Comparison of ENCODE assay signal across 21 cellular contexts in genomic region chr5:36653046-36653445, GRCh38. TPM values are rescaled to one million over a fixed set of nuclear protein-coding genes. Genes with fewer than 3 reads are reported as not detected.
A peak's percentile ranks its signal among the peaks of the same experiment; 100 is the strongest.
DNase-seq lines count a peak whose midpoint lies in the region; ATAC-seq and TF ChIP-seq lines count a peak whose summit lies in the region.
"Had no signal": no experiment of that assay in that cellular context is flagged by ENCODE, and none has a peak within 500 bp of the region (broad histone marks: within the 10 kb centered on the region; RNA-seq: fewer than 3 reads in every experiment).

No MANE protein-coding gene starts in this region.

- H3K27me3 Mint-ChIP-seq in brain (no peaks in the 10 kb centered on the region), nephron (ENCODE audit: low read depth) (no peaks in the 10 kb centered on the region)
- peaks cover 17% of the 10 kb centered on the region for H3K27me3 Mint-ChIP-seq in T-helper 2 cell treated with Interferon-gamma antibody and Interleukin-4, amounts not matched to agents 5 μg/mL and 100 μg/mL, for 36 hours (ENCODE audit: low read depth)

- H3K36me3 Mint-ChIP-seq in brain (no peaks in the 10 kb centered on the region), nephron (ENCODE audit: low read depth) (no peaks in the 10 kb centered on the region)
- no peaks in the 10 kb centered on the region for H3K36me3 Mint-ChIP-seq in T-helper 2 cell treated with Interferon-gamma antibody and Interleukin-4, amounts not matched to agents 5 μg/mL and 100 μg/mL, for 36 hours (ENCODE audit: low read depth)

- H3K27ac Mint-ChIP-seq in brain: peak overlapping the region; percentile 48 to 91 (median 84)
- H3K27ac Mint-ChIP-seq in nephron: peak overlapping the region; percentile 77 to 85 (median 84)
- H3K27ac Mint-ChIP-seq in T-helper 2 cell treated with Interferon-gamma antibody and Interleukin-4, amounts not matched to agents 5 μg/mL and 100 μg/mL, for 36 hours: no peak overlapping the region
- H3K27ac Mint-ChIP-seq: HFFc6 had no signal

- peaks cover 7% of the 10 kb centered on the region for H3K4me1 ChIP-seq in right cardiac atrium (ENCODE audit: control insufficient read depth, insufficient read depth, low read length)
- H3K4me1 ChIP-seq: BE2C had no signal

- H3K27me3 ChIP-seq in right cardiac atrium (ENCODE audit: control insufficient read depth, insufficient read depth): no peaks in the 10 kb centered on the region
- H3K27me3 ChIP-seq: BE2C had no signal

- H3K9me3 Mint-ChIP-seq in brain (no peaks in the 10 kb centered on the region), nephron (no peaks in the 10 kb centered on the region)
- no peaks in the 10 kb centered on the region for H3K9me3 Mint-ChIP-seq in T-helper 2 cell treated with Interferon-gamma antibody and Interleukin-4, amounts not matched to agents 5 μg/mL and 100 μg/mL, for 36 hours
- H3K9me3 Mint-ChIP-seq: HFFc6 had no signal

- WGBS in right cardiac atrium: 72% methylated on average over 3 of the region's 3 CpGs

- DNase-seq in right cardiac atrium: no peak
- no peak for DNase-seq in left cardiac atrium
- no peak for DNase-seq in T-helper 2 cell treated with Interferon-gamma antibody and Interleukin-4, amounts not matched to agents 5 μg/mL and 100 μg/mL, for 36 hours (ENCODE audit: low spot score)
- no peak for DNase-seq in NCI-H1694 (lab: John Stamatoyannopoulos, UW)
- DNase-seq in NOMO-1 treated with DMSO at 0.1 percent for 48 hours (lab: John Stamatoyannopoulos, UW; ENCODE audit: unreplicated experiment): no peak
- DNase-seq: BE2C, DMS79 treated with DMSO at 0.1 percent for 48 hours, H7, HFFc6, NCI-H1092, NCI-H1436 treated with DMSO at 0.1 percent for 48 hours, NCI-H2029, NCI-H226, NCI-H510A treated with DMSO at 0.1 percent for 48 hours, NCI-H748 treated with DMSO at 0.1 percent for 48 hours had no signal

- H3K4me3 Mint-ChIP-seq in brain (peak overlapping the region in 3 of 5 experiments; percentile 8 to 53 (median 21)), nephron (no peak overlapping the region)
- no peak overlapping the region for H3K4me3 Mint-ChIP-seq in T-helper 2 cell treated with Interferon-gamma antibody and Interleukin-4, amounts not matched to agents 5 μg/mL and 100 μg/mL, for 36 hours
- H3K4me3 Mint-ChIP-seq: HFFc6 had no signal

- H3K9me3 ChIP-seq in right cardiac atrium (ENCODE audit: control insufficient read depth, low read length): peaks cover 3% of the 10 kb centered on the region
- H3K9me3 ChIP-seq: A549, BE2C had no signal

- H3K4me1 Mint-ChIP-seq in brain (peaks cover 88% of the 10 kb centered on the region), nephron (peaks cover 50% of the 10 kb centered on the region)
- no peaks in the 10 kb centered on the region for H3K4me1 Mint-ChIP-seq in T-helper 2 cell treated with Interferon-gamma antibody and Interleukin-4, amounts not matched to agents 5 μg/mL and 100 μg/mL, for 36 hours (ENCODE audit: low read depth)

- H3K27ac ChIP-seq in right cardiac atrium (ENCODE audit: low read length): peak overlapping the region; percentile 23
- H3K27ac ChIP-seq: A549 had no signal

- no peak for TF ChIP-seq CTCF in brain (conservative IDR thresholded peaks at IDR 0.05)
- TF ChIP-seq CTCF in nephron (IDR thresholded peaks at IDR 0.05; ENCODE audit: unreplicated experiment in 3 of 3): no peak

- intact Hi-C loops in right cardiac atrium (cut with DNase I) (no loop called here), left cardiac atrium (cut with DNase I) (loop anchor here in 1 of 2 donors (5.0 kb wide), 1 partner anchor 46 kb away; the partner anchor contains the start of gene SLC1A3)

- H3K4me3 ChIP-seq in right cardiac atrium (ENCODE audit: low read length): no peak overlapping the region
- H3K4me3 ChIP-seq: A549, K562 had no signal

- ATAC-seq in right cardiac atrium: no peak
- ATAC-seq in left cardiac atrium: no peak
- ATAC-seq in HG02642 (IDR thresholded peaks at IDR 0.05; ENCODE audit: poor library complexity, unreplicated experiment): no peak
- ATAC-seq: A549, HepG2, K562 had no signal

RNA-seq across cellular contexts. Expression of gene SLC1A3, which starts 46.6 kb away (rescaled TPM):
- total RNA-seq in right cardiac atrium (10 to 100 TPM; 31.1 to 44.5 (median 35.2) TPM), left cardiac atrium (10 to 100 TPM; 44.9 to 66.6 TPM)
- polyA plus RNA-seq in right cardiac atrium (21.7 TPM), brain (ENCODE audit: insufficient read depth, low read depth, low replicate concordance) (202 TPM)
- total RNA-seq: HepG2 had no signal
- polyA plus RNA-seq: A549, K562 had no signal

Comparison
In these comparisons a context has a peak if more than half of its experiments do, and no peak if none do; other contexts are left out.
1. H3K4me3 Mint-ChIP-seq: peak in brain (3 of 5); none in nephron (0 of 3) and T-helper 2 cell treated with Interferon-gamma antibody and Interleukin-4, amounts not matched to agents 5 μg/mL and 100 μg/mL, for 36 hours (single experiment).